Comparison of ENCODE assay signal across 17 cellular contexts in genomic region chr16:86872833-86873232, GRCh38.
DNase-seq lines count a peak whose midpoint lies in the region; ATAC-seq and TF ChIP-seq lines count a peak whose summit lies in the region.
"Had no signal": no experiment of that assay in that cellular context is flagged by ENCODE, and none has a peak within 500 bp of the region (broad histone marks: within the 10 kb centered on the region; RNA-seq: fewer than 3 reads in every experiment).

No MANE protein-coding gene starts in this region.

- no peak overlapping the region for H2AFZ ChIP-seq in GM23338
- H2AFZ ChIP-seq in parathyroid adenoma, result no peak overlapping the region

- no peaks in the 10 kb centered on the region for H3K4me1 ChIP-seq in GM23338 (ENCODE audit: insufficient read depth)
- peaks cover 5% of the 10 kb centered on the region for H3K4me1 ChIP-seq in parathyroid adenoma

- H3K4me1 Mint-ChIP-seq in GM23338, result peaks cover 3% of the 10 kb centered on the region; the same call in 1 of the 3 replicates
- H3K4me1 Mint-ChIP-seq: CD4-positive, CD25-positive, alpha-beta regulatory T cell had no signal

- H3K9me3 Mint-ChIP-seq in GM23338, result no peaks in the 10 kb centered on the region; the same call in 2 of the 3 replicates

- H3K27me3 Mint-ChIP-seq in GM23338 (ENCODE audit: insufficient read depth, low read depth, poor library complexity), result peaks cover 8% of the 10 kb centered on the region

- H3K4me3 ChIP-seq in GM23338 (no peak overlapping the region), cardiac fibroblast (replicated peaks in 1 of 2; ENCODE audit: low read depth in 2 of 2, low read length in 2 of 2) (no peak overlapping the region), parathyroid adenoma (ENCODE audit: low read depth, low read length) (no peak overlapping the region)
- H3K4me3 ChIP-seq: BLaER1, K562 had no signal

- H3K27ac ChIP-seq in GM23338 (ENCODE audit: low read depth) (no peak overlapping the region), parathyroid adenoma (peak overlapping the region; percentile 1)
- H3K27ac ChIP-seq: BLaER1 had no signal

- H3K27ac Mint-ChIP-seq in GM23338, result no peak overlapping the region
- H3K27ac Mint-ChIP-seq: CD4-positive, CD25-positive, alpha-beta regulatory T cell had no signal

- H3K4me2 ChIP-seq in GM23338, result no peak overlapping the region
- H3K4me2 ChIP-seq in parathyroid adenoma (ENCODE audit: low read length), result no peak overlapping the region
- H3K4me2 ChIP-seq: BLaER1 had no signal

- no peaks in the 10 kb centered on the region for H3K9me3 ChIP-seq in parathyroid adenoma (ENCODE audit: control insufficient read depth, low read length)
- H3K9me3 ChIP-seq: BLaER1 had no signal

- no peaks in the 10 kb centered on the region for H3K9me2 ChIP-seq in GM23338 (ENCODE audit: insufficient read depth)

- no peak overlapping the region for H3K4me3 Mint-ChIP-seq in GM23338
- H3K4me3 Mint-ChIP-seq: CD4-positive, CD25-positive, alpha-beta regulatory T cell had no signal

- H3K79me2 ChIP-seq in GM23338 (replicated peaks; ENCODE audit: insufficient read depth) (no peaks in the 10 kb centered on the region), parathyroid adenoma (no peaks in the 10 kb centered on the region)

- no peaks in the 10 kb centered on the region; the same call in 2 of the 3 replicates for H3K36me3 Mint-ChIP-seq in GM23338 (ENCODE audit: low read depth)
- H3K36me3 Mint-ChIP-seq: CD4-positive, CD25-positive, alpha-beta regulatory T cell had no signal

- intact Hi-C loops in Right ventricle myocardium superior (cut with DNase I), result no loop called here

- H3K36me3 ChIP-seq in GM23338 (ENCODE audit: insufficient read depth) (no peaks in the 10 kb centered on the region), parathyroid adenoma (ENCODE audit: control insufficient read depth, insufficient read depth, low read length) (no peaks in the 10 kb centered on the region)
- H3K36me3 ChIP-seq: BLaER1 had no signal

- DNase-seq in GM23338 (ENCODE audit: low spot score) (peak; percentile 43), cardiac fibroblast (ENCODE audit: low read depth in 2 of 2) (no peak), iPS-NIHi7 (ENCODE audit: extremely low spot score) (peak; percentile 34), HPDE6-E6E7 (ENCODE audit: extremely low spot score) (no peak), Right ventricle myocardium superior (no peak)
- DNase-seq in activated CD4-positive, alpha-beta T cell treated with anti-CD3 and anti-CD28 coated beads for 1 hour, result no peak
- DNase-seq: 8988T; AML-193; CD4-positive, CD25-positive, alpha-beta regulatory T cell; DMS153; DMS79 treated with DMSO at 0.1 percent for 48 hours; EL; GOT3 had no signal

- H3K9ac ChIP-seq in parathyroid adenoma, result no peak overlapping the region
- H3K9ac ChIP-seq: BLaER1 had no signal

- TF ChIP-seq CTCF in GM23338 (conservative IDR thresholded peaks at IDR 0.05; ENCODE audit: low read depth in 2 of 2) (no peak), cardiac fibroblast (IDR thresholded peaks at IDR 0.05; ENCODE audit: low read depth, low read length) (peak; percentile 5), parathyroid adenoma (IDR thresholded peaks at IDR 0.05) (no peak)

- no peaks in the 10 kb centered on the region for H3F3A ChIP-seq in GM23338 (replicated peaks; ENCODE audit: low read depth)

- H3K27me3 ChIP-seq in GM23338 (ENCODE audit: insufficient read depth) (no peaks in the 10 kb centered on the region), parathyroid adenoma (ENCODE audit: control insufficient read depth, insufficient read depth, low read length) (no peaks in the 10 kb centered on the region)

- ATAC-seq in GM23338 (peak; percentile 53), Right ventricle myocardium superior (ENCODE audit: poor library complexity) (no peak)
- ATAC-seq: HCT116, K562 had no signal

- H4K20me1 ChIP-seq in GM23338 (replicated peaks; ENCODE audit: insufficient read depth), result no peaks in the 10 kb centered on the region
- H4K20me1 ChIP-seq: BLaER1 had no signal

TF ChIP-seq in GM23338, 12 proteins besides CTCF, POLR2A, EP300 and RAD21:
- no peak for TF ChIP-seq ZNF331 (CRISPR knock-in tag; IDR thresholded peaks at IDR 0.05; ENCODE audit: low read depth)
- no peak for TF ChIP-seq EZH2phosphoT487 (IDR thresholded peaks at IDR 0.05; ENCODE audit: unreplicated experiment)

Comparison
In these comparisons a context has a peak if more than half of its experiments do, and no peak if none do; other contexts are left out.
1. DNase-seq: peak in GM23338 (single experiment) and iPS-NIHi7 (single experiment); none in cardiac fibroblast (0 of 2), activated CD4-positive, alpha-beta T cell treated with anti-CD3 and anti-CD28 coated beads for 1 hour (single experiment), HPDE6-E6E7 (single experiment) and Right ventricle myocardium superior (single experiment).